1 cellular context compared by ENCODE assay signal in genomic region chr2:216011320-216011849, GRCh38.
TF ChIP-seq lines count a peak whose summit lies in the region.

No MANE protein-coding gene starts in this region.

TF ChIP-seq in GM12878, 131 proteins besides CTCF, POLR2A, EP300 and RAD21:
- TF ChIP-seq BHLHE40 (IDR thresholded peaks at IDR 0.05; ENCODE audit: borderline replicate concordance in 1 of 2, low read depth in 2 of 2, low read length in 1 of 2) (no peak), MLLT1 (IDR thresholded peaks at IDR 0.05) (0 out of 2 replicates have a peak, but pooled peaks have one; percentile 21)
